ENCODE assay signal across 23 cellular contexts in genomic region chr13:79317856-79318255, GRCh38.
"Had no signal": no experiment of that assay in that cellular context is flagged by ENCODE, and none has a peak within 500 bp of the region (broad histone marks: within the 10 kb centered on the region; RNA-seq: fewer than 3 reads in every experiment).

No MANE protein-coding gene starts in this region.

- H3K4me1 ChIP-seq: gastrocnemius medialis, lower lobe of right lung, psoas muscle had no signal

- H3K9me3 ChIP-seq: gastrocnemius medialis, heart left ventricle, lower lobe of right lung, ovary, psoas muscle, sigmoid colon, stomach, thyroid gland had no signal

- H2AFZ ChIP-seq: hepatocyte had no signal

- ATAC-seq: gastrocnemius medialis; heart left ventricle; left ventricle myocardium superior; lower lobe of right lung; natural killer cell; psoas muscle; right cardiac atrium; stimulated activated effector memory CD8-positive, alpha-beta T cell treated with anti-CD3 and anti-CD28 coated beads, Interleukin-12 subunit alpha, Interleukin-12 subunit beta, amount 100 ng/mL, for 72 hours had no signal

- H3K9me3 Mint-ChIP-seq: natural killer cell; stimulated activated effector memory CD8-positive, alpha-beta T cell treated with anti-CD3 and anti-CD28 coated beads, Interleukin-12 subunit alpha, Interleukin-12 subunit beta, amount 100 ng/mL, for 72 hours had no signal

- H3K4me1 Mint-ChIP-seq: natural killer cell; stimulated activated effector memory CD8-positive, alpha-beta T cell treated with anti-CD3 and anti-CD28 coated beads, Interleukin-12 subunit alpha, Interleukin-12 subunit beta, amount 100 ng/mL, for 72 hours had no signal

- H3K27me3 ChIP-seq: dorsolateral prefrontal cortex, gastrocnemius medialis, heart left ventricle, hepatocyte, ovary, sigmoid colon, stomach, thyroid gland had no signal

- H3K27ac ChIP-seq: dorsolateral prefrontal cortex, gastrocnemius medialis, heart left ventricle, hepatocyte, lower lobe of right lung, ovary, psoas muscle, sigmoid colon, stomach, thyroid gland had no signal

- DNase-seq: dorsolateral prefrontal cortex; effector CD4-positive, alpha-beta T cell; gastrocnemius medialis; heart left ventricle; islet precursor cell; kidney glomerular epithelial cell; left ventricle myocardium superior; lower lobe of right lung; natural killer cell; occipital lobe; ovary; posterior cingulate gyrus; psoas muscle; right cardiac atrium; sigmoid colon; stimulated activated CD4-positive, alpha-beta T cell treated with anti-CD3 and anti-CD28 coated beads, Interleukin-2, amount 100 ng/mL, for 24 hours; stimulated activated CD4-positive, alpha-beta T cell treated with anti-CD3 and anti-CD28 coated beads, Interleukin-4, amount 100 ng/mL, for 24 hours; stimulated activated naive CD4-positive, alpha-beta T cell treated with Interleukin-2 at 50 U/mL for 16 hours; stomach; thyroid gland; trophoblast cell had no signal

- H3K4me3 Mint-ChIP-seq: natural killer cell; stimulated activated effector memory CD8-positive, alpha-beta T cell treated with anti-CD3 and anti-CD28 coated beads, Interleukin-12 subunit alpha, Interleukin-12 subunit beta, amount 100 ng/mL, for 72 hours had no signal

- H3K27ac Mint-ChIP-seq: natural killer cell; stimulated activated effector memory CD8-positive, alpha-beta T cell treated with anti-CD3 and anti-CD28 coated beads, Interleukin-12 subunit alpha, Interleukin-12 subunit beta, amount 100 ng/mL, for 72 hours had no signal

- H3K79me2 ChIP-seq: hepatocyte had no signal

- H3K4me2 ChIP-seq: hepatocyte had no signal
